20 cellular contexts compared by ENCODE assay signal in genomic region chr14:43532825-43533416, GRCh38.
"Had no signal": no experiment of that assay in that cellular context is flagged by ENCODE, and none has a peak within 500 bp of the region (broad histone marks: within the 10 kb centered on the region; RNA-seq: fewer than 3 reads in every experiment).

No MANE protein-coding gene starts in this region.

- H3K4me1 Mint-ChIP-seq: memory B cell; natural killer cell; stimulated activated effector memory CD8-positive, alpha-beta T cell treated with anti-CD3 and anti-CD28 coated beads, Interleukin-12 subunit alpha, Interleukin-12 subunit beta, amount 100 ng/mL, for 72 hours had no signal

- ATAC-seq: left lobe of liver; natural killer cell; pancreas; sciatic nerve; stimulated activated effector memory CD8-positive, alpha-beta T cell treated with anti-CD3 and anti-CD28 coated beads, Interleukin-12 subunit alpha, Interleukin-12 subunit beta, amount 100 ng/mL, for 72 hours had no signal

- H3K27me3 Mint-ChIP-seq: memory B cell; stimulated activated naive CD8-positive, alpha-beta T cell treated with anti-CD3 and anti-CD28 coated beads, Interleukin-15, Interleukin-2, amounts not matched to agents 100 ng/mL and 50 ng/mL, for 24 hours had no signal

- H3K4me3 ChIP-seq: dorsolateral prefrontal cortex, lung, pancreas, smooth muscle cell, suprapubic skin, thyroid gland, uterus had no signal

- H3K27ac Mint-ChIP-seq: memory B cell; natural killer cell; stimulated activated effector memory CD8-positive, alpha-beta T cell treated with anti-CD3 and anti-CD28 coated beads, Interleukin-12 subunit alpha, Interleukin-12 subunit beta, amount 100 ng/mL, for 72 hours; stimulated activated naive CD8-positive, alpha-beta T cell treated with anti-CD3 and anti-CD28 coated beads, Interleukin-15, Interleukin-2, amounts not matched to agents 100 ng/mL and 50 ng/mL, for 24 hours had no signal

- H3K4me1 ChIP-seq: pancreas, thyroid gland, uterus had no signal

- DNase-seq: dorsolateral prefrontal cortex; effector CD4-positive, alpha-beta T cell; head of caudate nucleus; natural killer cell; retina; stimulated activated CD4-positive, alpha-beta T cell treated with anti-CD3 and anti-CD28 coated beads, Interleukin-2, amount 100 ng/mL, for 24 hours; stimulated activated CD4-positive, alpha-beta T cell treated with anti-CD3 and anti-CD28 coated beads, Interleukin-4, amount 100 ng/mL, for 24 hours; thyroid gland; trophoblast cell; uterus had no signal

- H3K27ac ChIP-seq: dorsolateral prefrontal cortex, neutrophil, pancreas, suprapubic skin, thyroid gland, uterus had no signal

- H3K4me3 Mint-ChIP-seq: memory B cell; natural killer cell; stimulated activated effector memory CD8-positive, alpha-beta T cell treated with anti-CD3 and anti-CD28 coated beads, Interleukin-12 subunit alpha, Interleukin-12 subunit beta, amount 100 ng/mL, for 72 hours; stimulated activated naive CD8-positive, alpha-beta T cell treated with anti-CD3 and anti-CD28 coated beads, Interleukin-15, Interleukin-2, amounts not matched to agents 100 ng/mL and 50 ng/mL, for 24 hours had no signal

- H3K9me3 ChIP-seq: neutrophil, pancreas, suprapubic skin, thyroid gland, uterus had no signal

- H3K27me3 ChIP-seq: dorsolateral prefrontal cortex, neutrophil, pancreas, suprapubic skin, thyroid gland, uterus had no signal

- H3K4me2 ChIP-seq: smooth muscle cell had no signal

- H3K36me3 ChIP-seq: neutrophil, pancreas, suprapubic skin, thyroid gland, uterus had no signal
